1 cellular context compared by ENCODE assay signal in the genomic region with DNA sequence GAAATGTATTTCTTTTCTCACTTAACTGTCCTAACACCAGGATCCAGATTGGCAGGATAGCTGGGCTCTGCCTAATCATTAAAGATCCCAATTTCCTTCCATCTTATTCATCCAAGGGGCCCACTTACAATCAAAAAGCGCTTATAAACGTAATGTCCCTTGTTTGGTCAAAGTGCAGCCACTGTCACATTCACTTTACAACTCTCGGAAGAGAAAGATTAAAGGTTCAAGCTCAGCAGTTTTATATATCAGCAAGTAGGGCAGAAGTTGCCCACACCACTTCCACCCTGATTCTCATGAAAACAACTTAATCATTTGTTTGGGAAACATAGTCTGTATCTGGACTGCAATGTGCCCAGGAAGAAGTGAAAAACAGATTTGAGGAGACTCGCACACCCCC.
TF ChIP-seq lines count a peak whose summit lies in the region.

No MANE protein-coding gene starts in this region.

TF ChIP-seq in H1, 55 proteins besides CTCF, POLR2A, EP300 and RAD21:
- no peak for TF ChIP-seq EZH2 (IDR thresholded peaks at IDR 0.05; ENCODE audit: low read depth, low read length, severe bottlenecking)
- no peak for TF ChIP-seq CHD2 (IDR thresholded peaks at IDR 0.05; ENCODE audit: low read length)
- TF ChIP-seq BACH1 (IDR thresholded peaks at IDR 0.05; ENCODE audit: low read length), result no peak
- TF ChIP-seq BRCA1 (IDR thresholded peaks at IDR 0.05; ENCODE audit: low read depth, low read length), result no peak
- TF ChIP-seq TCF12 (IDR thresholded peaks at IDR 0.05; ENCODE audit: low read depth, low read length), result no peak
- no peak for TF ChIP-seq CBX8 (IDR thresholded peaks at IDR 0.05; ENCODE audit: borderline replicate concordance, low read depth, low read length)
- TF ChIP-seq KDM4A (IDR thresholded peaks at IDR 0.05; ENCODE audit: low read depth, low read length, severe bottlenecking), result no peak
- no peak for TF ChIP-seq RXRA (IDR thresholded peaks at IDR 0.05; ENCODE audit: insufficient read depth, low read depth, low read length)
- TF ChIP-seq SUZ12 (IDR thresholded peaks at IDR 0.05; ENCODE audit: low read length), result no peak
- no peak for TF ChIP-seq E2F6 (IDR thresholded peaks at IDR 0.05)
- no peak for TF ChIP-seq HDAC2 (IDR thresholded peaks at IDR 0.05; ENCODE audit: borderline replicate concordance in 1 of 2, low read depth in 2 of 2, low read length in 2 of 2)
- TF ChIP-seq TAF7 (optimal IDR thresholded peaks at IDR 0.05; ENCODE audit: borderline replicate concordance, low read depth, low read length), result no peak
